ENCODE assay signal across 21 cellular contexts in the genomic region with DNA sequence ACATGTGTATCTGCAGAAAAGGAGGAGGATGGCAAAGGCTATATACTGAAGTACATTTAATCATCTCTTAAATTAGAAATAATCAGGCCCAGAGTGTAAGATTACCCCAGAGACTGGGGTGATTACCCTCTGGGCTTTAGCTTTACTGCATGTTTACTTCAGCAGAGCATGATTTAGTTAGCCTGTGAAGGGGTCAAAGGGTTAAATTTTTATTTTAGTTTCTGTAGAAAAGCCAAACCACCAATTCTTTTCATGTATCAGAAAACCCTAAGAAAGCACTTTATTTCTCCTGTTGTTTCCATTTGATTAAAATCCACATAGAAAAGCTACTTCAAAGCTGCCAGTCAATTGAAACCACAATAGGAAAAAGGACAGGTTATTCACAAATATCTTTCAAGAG.
"Had no signal": no experiment of that assay in that cellular context is flagged by ENCODE, and none has a peak within 500 bp of the region (broad histone marks: within the 10 kb centered on the region; RNA-seq: fewer than 3 reads in every experiment).

No MANE protein-coding gene starts in this region.

- ATAC-seq: activated T-cell treated with anti-CD3 and anti-CD28 coated beads, Interleukin-2, amount 50 U/mL, for 4 hours; gastrocnemius medialis; stimulated activated effector memory CD8-positive, alpha-beta T cell treated with anti-CD3 and anti-CD28 coated beads, Interleukin-12 subunit alpha, Interleukin-12 subunit beta, amount 100 ng/mL, for 72 hours had no signal

- H3K27ac ChIP-seq: gastrocnemius medialis, stomach, suprapubic skin, tibial nerve had no signal

- DNase-seq: activated CD4-positive, alpha-beta T cell treated with anti-CD3 and anti-CD28 coated beads for 1 hour; activated CD8-positive, alpha-beta memory T cell treated with anti-CD3 and anti-CD28 coated beads for 24 hours; activated CD8-positive, alpha-beta memory T cell treated with anti-CD3 and anti-CD28 coated beads, Interleukin-2, amount 50 U/mL, for 4 hours; activated naive CD4-positive, alpha-beta T cell treated with Interleukin-2 at 50 U/mL for 16 hours; activated naive CD8-positive, alpha-beta T cell treated with anti-CD3 and anti-CD28 coated beads for 36 hours; activated T-cell treated with anti-CD3 and anti-CD28 coated beads, Interleukin-2, amount 50 U/mL, for 4 hours; cerebellar nuclear complex; cortex of kidney; gastrocnemius medialis; head of caudate nucleus; hypothalamus; mesenchymal stem cell; nucleus accumbens; posterior cingulate gyrus; retina; stomach; T-helper 9 cell; uterus had no signal

- H3K36me3 ChIP-seq: gastrocnemius medialis, stomach, suprapubic skin, tibial nerve, uterus had no signal

- H3K4me3 ChIP-seq: gastrocnemius medialis, stomach, suprapubic skin, tibial nerve, uterus had no signal

- H3K4me1 ChIP-seq: gastrocnemius medialis, stomach, tibial nerve, uterus had no signal

- H3K9me3 ChIP-seq: gastrocnemius medialis, stomach, suprapubic skin, tibial nerve, uterus had no signal

- H3K27me3 ChIP-seq: gastrocnemius medialis, stomach, suprapubic skin, tibial nerve, uterus had no signal
